ENCODE assay signal across 11 cellular contexts in the genomic region with DNA sequence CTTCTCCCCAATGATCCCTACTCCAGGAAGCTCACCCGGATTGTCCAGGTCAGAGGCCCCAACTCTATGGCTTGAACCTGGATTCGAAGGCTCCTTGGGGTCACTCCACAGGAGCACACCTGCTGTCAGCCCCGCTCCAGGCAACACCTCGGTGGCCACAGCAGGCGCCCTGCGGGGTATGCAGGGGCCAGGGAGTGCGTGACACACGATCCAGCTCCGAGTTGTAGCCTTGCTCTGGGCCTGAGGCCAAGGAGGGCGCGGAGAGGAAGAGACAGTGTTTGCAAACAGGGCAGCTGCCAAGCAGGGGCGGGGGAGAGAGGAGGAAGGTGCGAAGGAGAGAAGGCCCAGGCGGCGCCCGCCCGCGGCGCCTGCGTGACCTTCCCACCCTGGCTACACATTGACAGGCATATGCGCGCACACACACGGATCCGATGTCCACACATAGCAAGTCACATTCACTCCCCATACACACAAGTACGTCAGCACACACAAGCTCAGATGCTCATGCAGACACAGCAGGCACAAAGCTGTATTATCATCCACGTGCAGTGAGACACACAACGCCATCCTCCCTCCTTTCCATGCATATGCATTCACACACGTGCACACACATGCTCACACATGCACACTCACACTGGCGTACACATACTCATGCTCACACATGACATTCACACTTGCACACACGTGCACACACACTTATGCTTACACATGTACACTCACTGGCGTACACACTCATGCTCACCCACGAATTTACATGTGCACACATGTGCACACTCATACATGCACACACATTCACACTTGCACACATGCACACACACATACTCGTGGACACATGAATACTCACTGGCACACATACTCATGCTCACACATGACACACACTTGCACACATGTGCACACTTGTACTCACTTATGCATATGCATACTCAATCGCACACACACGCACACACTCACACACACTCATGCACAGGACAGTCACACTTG. TPM values are rescaled to one million over a fixed set of nuclear protein-coding genes. Genes with fewer than 3 reads are reported as not detected.
DNase-seq lines count a peak whose midpoint lies in the region; ATAC-seq and TF ChIP-seq lines count a peak whose summit lies in the region.
"Had no signal": no experiment of that assay in that cellular context is flagged by ENCODE, and none has a peak within 500 bp of the region (broad histone marks: within the 10 kb centered on the region; RNA-seq: fewer than 3 reads in every experiment).

No MANE protein-coding gene starts in this region.

- TF ChIP-seq POLR2A in IMR-90 (IDR thresholded peaks at IDR 0.05; ENCODE audit: low read depth, low read length) (no peak), thyroid gland (IDR thresholded peaks at IDR 0.05) (no peak), sigmoid colon (IDR thresholded peaks at IDR 0.05) (no peak)

- dilution Hi-C loops in IMR-90 (cut with HindIII; ENCODE audit: low sequenced_read_pairs, unreplicated experiment), result no loop called here

- peak overlapping the region; percentile 80 for H2AK9ac ChIP-seq in IMR-90 (replicated peaks; ENCODE audit: low read depth, low read length, poor library complexity)

- CTCF ChIA-PET in A673 (lab: Charles Lee) (interaction anchor here (0.5 kb wide), 1 partner anchor 105 kb away, joined by 14 read pairs; no protein-coding TSS in a partner anchor), IMR-90 (lab: Yijun Ruan, JAX) (interaction anchor here (0.6 to 1.2 kb wide), 2 partner anchors 23 to 44 kb away, joined by 3 read pairs; no protein-coding TSS in a partner anchor), GM10248 (lab: Yijun Ruan, JAX) (interaction anchor here (0.6 to 2.2 kb wide), 4 partner anchors 9 to 105 kb away, joined by 3 to 7 read pairs (median 4); no protein-coding TSS in a partner anchor)

- peak overlapping the region; percentile 35; the same call in 1 of the 2 replicates for H2AK5ac ChIP-seq in IMR-90 (ENCODE audit: low read depth, low read length)

- H3K4me2 ChIP-seq in IMR-90 (ENCODE audit: low read depth, low read length), result peak overlapping the region; percentile 13; the same call in 1 of the 2 replicates

- POLR2A ChIA-PET in A673 (lab: Charles Lee; ENCODE audit: low non-redundant PET) (no interaction called here), IMR-90 (lab: Charles Lee; ENCODE audit: unreplicated experiment) (interaction anchor here (0.6 kb wide), 1 partner anchor 57 kb away, joined by 5 read pairs; no protein-coding TSS in a partner anchor), GM10248 (lab: Yijun Ruan, JAX) (interaction anchor here (0.5 kb wide), 1 partner anchor 98 kb away, joined by 8 read pairs; a partner anchor contains a TSS)

- H2AFZ ChIP-seq in IMR-90 (replicated peaks; ENCODE audit: low read length, poor library complexity), result peak overlapping the region; percentile 77

- no peaks in the 10 kb centered on the region for H3K4me1 ChIP-seq in A673 (ENCODE audit: insufficient read depth, low read length, poor library complexity, severe bottlenecking)
- peaks cover 5% of the 10 kb centered on the region for H3K4me1 ChIP-seq in IMR-90 (ENCODE audit: control insufficient read depth, insufficient read depth, low read length)
- peaks cover 33% of the 10 kb centered on the region for H3K4me1 ChIP-seq in SJCRH30
- peaks cover 0 to 6% of the 10 kb centered on the region in 2 donors for H3K4me1 ChIP-seq in thyroid gland
- peaks cover 0 to 15% (median 12%) of the 10 kb centered on the region in 4 donors for H3K4me1 ChIP-seq in sigmoid colon

- TF ChIP-seq EP300 in sigmoid colon (IDR thresholded peaks at IDR 0.05), result no peak

- intact Hi-C loops in A673 (cut with micrococcal nuclease; ENCODE audit: unreplicated experiment) (no loop called here), IMR-90 (cut with micrococcal nuclease) (no loop called here), left cardiac atrium (cut with DNase I) (no loop called here), thyroid gland (cut with DNase I) (no loop called here), sigmoid colon (cut with DNase I) (no loop called here)

- 0 out of 2 replicates have a peak overlapping the region, but pooled peaks have one; percentile 6 for H3K14ac ChIP-seq in IMR-90 (replicated peaks; ENCODE audit: low read depth, low read length)

- H2BK120ac ChIP-seq in IMR-90 (ENCODE audit: low read depth, low read length), result no peak overlapping the region

- H3K4me3 Mint-ChIP-seq in mesothelial cell of epicardium, result no peak overlapping the region
- H3K4me3 Mint-ChIP-seq: CD4-positive, CD25-positive, alpha-beta regulatory T cell had no signal

- TF ChIP-seq RAD21 in IMR-90 (IDR thresholded peaks at IDR 0.05; ENCODE audit: low read length), result 0 out of 2 replicates have a peak, but pooled peaks have one; percentile 4

- H4K20me1 ChIP-seq in IMR-90 (ENCODE audit: insufficient read depth, low read length), result no peaks in the 10 kb centered on the region

- H3K36me3 Mint-ChIP-seq in mesothelial cell of epicardium, result no peaks in the 10 kb centered on the region
- H3K36me3 Mint-ChIP-seq: CD4-positive, CD25-positive, alpha-beta regulatory T cell had no signal

- H3K56ac ChIP-seq in IMR-90 (ENCODE audit: extremely low read depth, insufficient read depth, low read length), result no peak overlapping the region

- peak; percentile 21 for DNase-seq in A673 (ENCODE audit: low spot score)
- DNase-seq in IMR-90, result peak; percentile 87
- peak; percentile 95 to 97 for DNase-seq in SJCRH30
- DNase-seq in left cardiac atrium, result peak; percentile 89
- peak; percentile 21 to 41 for DNase-seq in thyroid gland
- DNase-seq in mesothelial cell of epicardium (ENCODE audit: low spot score in 2 of 2, unreplicated experiment in 2 of 2), result no peak
- DNase-seq in GM10248 (ENCODE audit: extremely low spot score), result no peak
- DNase-seq in sigmoid colon, result no peak
- DNase-seq: CD4-positive, CD25-positive, alpha-beta regulatory T cell had no signal

- no peak overlapping the region for H3K27ac ChIP-seq in A673 (ENCODE audit: low read depth, low read length, poor library complexity, severe bottlenecking)
- H3K27ac ChIP-seq in IMR-90 (ENCODE audit: insufficient read depth, low read length), result no peak overlapping the region
- peak overlapping the region; percentile 63 for H3K27ac ChIP-seq in SJCRH30
- H3K27ac ChIP-seq in thyroid gland, result no peak overlapping the region
- no peak overlapping the region for H3K27ac ChIP-seq in sigmoid colon
- H3K27ac ChIP-seq: SJSA1 had no signal

- H2BK15ac ChIP-seq in IMR-90 (ENCODE audit: low read depth, low read length), result no peak overlapping the region

- H3K27me3 Mint-ChIP-seq in mesothelial cell of epicardium (ENCODE audit: low read depth), result peaks cover 8% of the 10 kb centered on the region
- H3K27me3 Mint-ChIP-seq: CD4-positive, CD25-positive, alpha-beta regulatory T cell had no signal

- no peaks in the 10 kb centered on the region for H3K9me3 Mint-ChIP-seq in mesothelial cell of epicardium
- H3K9me3 Mint-ChIP-seq: CD4-positive, CD25-positive, alpha-beta regulatory T cell had no signal

- no peak overlapping the region for H3K9ac ChIP-seq in IMR-90 (ENCODE audit: low read depth, low read length)

- H3K27me3 ChIP-seq in A673 (replicated peaks; ENCODE audit: insufficient read depth, low read depth, low read length, poor library complexity) (no peaks in the 10 kb centered on the region), IMR-90 (ENCODE audit: control insufficient read depth, insufficient read depth, low read length) (no peaks in the 10 kb centered on the region), SJCRH30 (no peaks in the 10 kb centered on the region), thyroid gland (no peaks in the 10 kb centered on the region), sigmoid colon (peaks cover 0 to 28% (median 8%) of the 10 kb centered on the region in 3 donors)

- H3K4me3 ChIP-seq in A673 (ENCODE audit: low read depth, low read length, poor library complexity, severe bottlenecking) (no peak overlapping the region), IMR-90 (ENCODE audit: insufficient read depth, low read depth, low read length) (no peak overlapping the region), SJCRH30 (no peak overlapping the region; the same call in 1 of the 2 replicates), thyroid gland (replicated peaks in 1 of 3) (no peak overlapping the region), sigmoid colon (no peak overlapping the region)
- H3K4me3 ChIP-seq: SJSA1 had no signal

- TF ChIP-seq CTCF in A673 (conservative IDR thresholded peaks at IDR 0.05; ENCODE audit: low read depth, low read length) (no peak), IMR-90 (conservative IDR thresholded peaks at IDR 0.05; ENCODE audit: low read depth, low read length) (no peak), thyroid gland (IDR thresholded peaks at IDR 0.05) (no peak), mesothelial cell of epicardium (IDR thresholded peaks at IDR 0.05; ENCODE audit: unreplicated experiment) (no peak), GM10248 (IDR thresholded peaks at IDR 0.05; ENCODE audit: control extremely low read depth, extremely low read depth, low read depth, missing control alignments) (no peak), sigmoid colon (IDR thresholded peaks at IDR 0.05) (no peak)

- no peak overlapping the region for H2BK20ac ChIP-seq in IMR-90 (ENCODE audit: low read depth, low read length)

- no peaks in the 10 kb centered on the region for H3K9me3 ChIP-seq in A673 (ENCODE audit: low read depth, low read length, poor library complexity, severe bottlenecking)
- no peaks in the 10 kb centered on the region for H3K9me3 ChIP-seq in IMR-90 (ENCODE audit: control insufficient read depth, insufficient read depth, low read length)
- no peaks in the 10 kb centered on the region for H3K9me3 ChIP-seq in SJCRH30 (replicated peaks)
- H3K9me3 ChIP-seq in thyroid gland, result no peaks in the 10 kb centered on the region
- H3K9me3 ChIP-seq in sigmoid colon, result no peaks in the 10 kb centered on the region
- H3K9me3 ChIP-seq: SJSA1 had no signal

- H3K4me1 Mint-ChIP-seq in mesothelial cell of epicardium, result peaks cover 5% of the 10 kb centered on the region
- H3K4me1 Mint-ChIP-seq: CD4-positive, CD25-positive, alpha-beta regulatory T cell had no signal

- H4K5ac ChIP-seq in IMR-90 (ENCODE audit: low read depth, low read length), result no peak overlapping the region

- in situ Hi-C loops in IMR-90 (cut with MboI; ENCODE audit: low sequenced_read_pairs), result no loop called here

- WGBS in IMR-90 (ENCODE audit: extremely low coverage in 2 of 2, insufficient read length in 1 of 2), 2 experiments, result 43% methylated on average over 17 of the region's 35 CpGs; no CpG with 5 or more reads in 1 of the 2 experiments
- WGBS in thyroid gland, 2 donors, result 37 to 38% methylated on average over 29 to 31 of the region's 35 CpGs
- WGBS in sigmoid colon, 2 donors, result 19 to 35% methylated on average over 35 of the region's 35 CpGs

- no peak overlapping the region for H3K18ac ChIP-seq in IMR-90 (ENCODE audit: low read depth, low read length)

- H3K27ac Mint-ChIP-seq in mesothelial cell of epicardium, result no peak overlapping the region
- H3K27ac Mint-ChIP-seq: CD4-positive, CD25-positive, alpha-beta regulatory T cell had no signal

- H3K9me1 ChIP-seq in IMR-90 (ENCODE audit: insufficient read depth, low read length), result peaks cover 14% of the 10 kb centered on the region

- no peak overlapping the region for H4K91ac ChIP-seq in IMR-90 (ENCODE audit: insufficient read depth, low read depth, low read length)

- H3K36me3 ChIP-seq in A673 (ENCODE audit: insufficient read depth, low read length, poor library complexity, severe bottlenecking), result no peaks in the 10 kb centered on the region
- H3K36me3 ChIP-seq in IMR-90 (ENCODE audit: control insufficient read depth, insufficient read depth, low read length), result no peaks in the 10 kb centered on the region
- H3K36me3 ChIP-seq in SJCRH30, result no peaks in the 10 kb centered on the region
- no peaks in the 10 kb centered on the region for H3K36me3 ChIP-seq in thyroid gland
- H3K36me3 ChIP-seq in sigmoid colon, result no peaks in the 10 kb centered on the region
- H3K36me3 ChIP-seq: SJSA1 had no signal

- no peak overlapping the region for H2BK5ac ChIP-seq in IMR-90 (ENCODE audit: low read depth, low read length, poor library complexity, severe bottlenecking)

- BruUV-seq in A673 (replicated peaks; lab: Mats Ljungman, UMichigan) (no TSS peak), IMR-90 (replicated peaks; lab: Mats Ljungman, UMichigan) (no TSS peak)

- peak overlapping the region; percentile 2 for H3K23ac ChIP-seq in IMR-90 (ENCODE audit: low read depth, low read length)

- peak overlapping the region in 1 of 2 experiments; percentile 11; a peak in 1 of 4 replicates for H4K8ac ChIP-seq in IMR-90 (ENCODE audit: low read depth in 2 of 2, low read length in 2 of 2)

- no peak overlapping the region for H3K4ac ChIP-seq in IMR-90 (ENCODE audit: low read depth, low read length)

- 0 out of 4 replicates have a peak, but pooled peaks cover 0 to 4% of the 10 kb centered on the region in 2 experiments for H3K79me1 ChIP-seq in IMR-90 (ENCODE audit: low read depth in 1 of 2, low read length in 2 of 2)

- ATAC-seq in IMR-90 (ENCODE audit: low read depth), result peak; percentile 80
- ATAC-seq in left cardiac atrium, result peak; percentile 76 to 89

RNA-seq across cellular contexts. Expression of a gene that starts 10.4 kb away (rescaled TPM):
- total RNA-seq in A673 (2021) (not detected in 2 replicates), IMR-90 (2012; rRNA removed) (not detected in 2 replicates), left cardiac atrium (100 to 1,000 TPM; 151 to 181 TPM), thyroid gland (not detected), mesothelial cell of epicardium (0.33 to 0.97 TPM (median 0.56 TPM) in 3 replicates), sigmoid colon (not detected)
- polyA plus RNA-seq in IMR-90 (2012; rRNA removed) (0.30 and 0.48 TPM in 2 replicates), sigmoid colon (not detected)
- polyA plus RNA-seq in IMR-90 (2012; cell fraction: cytosol; rRNA removed), result 0.47 TPM in 1 of 2 replicates, not detected in the other
- polyA plus RNA-seq in IMR-90 (2012; cell fraction: nucleus; rRNA removed; ENCODE audit: low replicate concordance), result 3.7 and 5.3 TPM in 2 replicates
- 6.8 and 6.9 TPM in 2 replicates for total RNA-seq in SJCRH30 (2014; rRNA removed; shearing (Covaris generic))
- total RNA-seq: CD4-positive, CD25-positive, alpha-beta regulatory T cell; SJSA1; temporal lobe had no signal
- polyA plus RNA-seq: CD4-positive, CD25-positive, alpha-beta regulatory T cell had no signal

RNA-seq across cellular contexts. Expression of a gene that starts 18.8 kb away (rescaled TPM):
- total RNA-seq in A673 (2021), result not detected in 2 replicates
- total RNA-seq in IMR-90 (2012; rRNA removed), result 0.18 TPM in 1 of 2 replicates, not detected in the other
- polyA plus RNA-seq in IMR-90 (2012; rRNA removed), result 0.05 and 0.16 TPM in 2 replicates
- polyA plus RNA-seq in IMR-90 (2012; cell fraction: cytosol; rRNA removed), result 0.08 TPM in 1 of 2 replicates, not detected in the other
- polyA plus RNA-seq in IMR-90 (2012; cell fraction: nucleus; rRNA removed; ENCODE audit: low replicate concordance), result 0.15 and 0.35 TPM in 2 replicates
- total RNA-seq in SJCRH30 (2014; rRNA removed; shearing (Covaris generic)), result 0.30 and 0.87 TPM in 2 replicates
- total RNA-seq in left cardiac atrium, result 10 to 100 TPM; 55.3 to 62.7 TPM
- 10 to 100 TPM in 1 of 4 donors, under 1 TPM in 1, not detected in 2; 0.94 to 14.8 TPM for total RNA-seq in thyroid gland
- total RNA-seq in mesothelial cell of epicardium, result 0.25 TPM in 1 of 3 replicates, not detected in the others
- under 1 TPM in 1 of 4 donors, not detected in 3; 0.36 TPM for total RNA-seq in sigmoid colon
- under 1 TPM in 1 of 3 donors, not detected in 2; 0.23 TPM for polyA plus RNA-seq in sigmoid colon
- total RNA-seq: CD4-positive, CD25-positive, alpha-beta regulatory T cell; temporal lobe had no signal
- polyA plus RNA-seq: CD4-positive, CD25-positive, alpha-beta regulatory T cell had no signal

RNA-seq across cellular contexts. Expression of a gene that starts 38.3 kb away (rescaled TPM):
- total RNA-seq in A673 (2021) (1.4 and 2.2 TPM in 2 replicates), IMR-90 (2012; rRNA removed) (1.4 and 1.7 TPM in 2 replicates), left cardiac atrium (1 to 10 TPM; 5.7 to 6.7 TPM), thyroid gland (1 to 10 TPM; 1.7 to 2.9 (median 2.2) TPM), mesothelial cell of epicardium (7.0 to 8.5 TPM (median 7.8 TPM) in 3 replicates), sigmoid colon (10 to 100 TPM in 3 of 4 donors, 1 to 10 TPM in 1; 9.9 to 66.7 (median 19.2) TPM)
- polyA plus RNA-seq in IMR-90 (2012; rRNA removed) (14.1 and 19.1 TPM in 2 replicates), sigmoid colon (1 to 10 TPM in 2 of 3 donors, not detected in 1; 1.2 to 3.8 TPM)
- 10.9 and 19.1 TPM in 2 replicates for polyA plus RNA-seq in IMR-90 (2012; cell fraction: cytosol; rRNA removed)
- polyA plus RNA-seq in IMR-90 (2012; cell fraction: nucleus; rRNA removed; ENCODE audit: low replicate concordance), result 44.4 and 80.8 TPM in 2 replicates
- 3.1 and 3.8 TPM in 2 replicates for total RNA-seq in SJCRH30 (2014; rRNA removed; shearing (Covaris generic))
- total RNA-seq: SJSA1 had no signal
- polyA plus RNA-seq: CD4-positive, CD25-positive, alpha-beta regulatory T cell had no signal

RNA-seq across cellular contexts. Expression of a gene that starts 41.5 kb away (rescaled TPM):
- total RNA-seq in A673 (2021), result 55.1 and 66.0 TPM in 2 replicates
- total RNA-seq in IMR-90 (2012; rRNA removed), result 4.3 and 7.2 TPM in 2 replicates
- 40.9 and 41.2 TPM in 2 replicates for polyA plus RNA-seq in IMR-90 (2012; rRNA removed)
- 42.0 and 62.9 TPM in 2 replicates for polyA plus RNA-seq in IMR-90 (2012; cell fraction: cytosol; rRNA removed)
- 65.5 and 111 TPM in 2 replicates for polyA plus RNA-seq in IMR-90 (2012; cell fraction: nucleus; rRNA removed; ENCODE audit: low replicate concordance)
- total RNA-seq in SJCRH30 (2014; rRNA removed; shearing (Covaris generic)), result 22.1 and 25.9 TPM in 2 replicates
- total RNA-seq in left cardiac atrium, result 10 to 100 TPM in 1 of 2 donors, 1 to 10 TPM in 1; 9.2 to 13.7 TPM
- total RNA-seq in thyroid gland, result 10 to 100 TPM in 2 of 4 donors, 1 to 10 TPM in 2; 5.1 to 28.3 (median 12.2) TPM
- 52.6 to 54.4 TPM (median 53.1 TPM) in 3 replicates for total RNA-seq in mesothelial cell of epicardium
- total RNA-seq in sigmoid colon, result 10 to 100 TPM in 1 of 4 donors, 1 to 10 TPM in 3; 6.4 to 10.5 (median 8.4) TPM
- 10 to 100 TPM in 1 of 3 donors, 1 to 10 TPM in 2; 1.4 to 13.7 (median 2.4) TPM for polyA plus RNA-seq in sigmoid colon

RNA-seq across cellular contexts. Expression of a gene that starts 50.1 kb away (rescaled TPM):
- total RNA-seq in A673 (2021), result 11.9 and 16.7 TPM in 2 replicates
- 0.18 and 0.28 TPM in 2 replicates for total RNA-seq in IMR-90 (2012; rRNA removed)
- 1.9 and 2.6 TPM in 2 replicates for polyA plus RNA-seq in IMR-90 (2012; rRNA removed)
- polyA plus RNA-seq in IMR-90 (2012; cell fraction: cytosol; rRNA removed), result 2.0 and 4.3 TPM in 2 replicates
- polyA plus RNA-seq in IMR-90 (2012; cell fraction: nucleus; rRNA removed; ENCODE audit: low replicate concordance), result 4.7 and 12.2 TPM in 2 replicates
- total RNA-seq in SJCRH30 (2014; rRNA removed; shearing (Covaris generic)), result 2.9 and 3.6 TPM in 2 replicates
- 1 to 10 TPM; 5.3 to 9.0 TPM for total RNA-seq in left cardiac atrium
- 10 to 100 TPM in 2 of 4 donors, 1 to 10 TPM in 2; 2.1 to 12.0 (median 6.5) TPM for total RNA-seq in thyroid gland
- total RNA-seq in mesothelial cell of epicardium, result 19.0 to 23.1 TPM (median 22.0 TPM) in 3 replicates
- 10 to 100 TPM in 1 of 4 donors, 1 to 10 TPM in 3; 1.4 to 15.0 (median 3.7) TPM for total RNA-seq in sigmoid colon
- 10 to 100 TPM in 1 of 3 donors, 1 to 10 TPM in 2; 1.8 to 10.1 (median 2.5) TPM for polyA plus RNA-seq in sigmoid colon

Comparison
In these comparisons a context has a peak if more than half of its experiments do, and no peak if none do; other contexts are left out.
1. DNase-seq: peak in A673 (single experiment), IMR-90 (single experiment), SJCRH30 (2 of 2), left cardiac atrium (single experiment) and thyroid gland (2 of 2); none in mesothelial cell of epicardium (0 of 2), GM10248 (single experiment) and sigmoid colon (single experiment).
2. RNA of a gene that starts 10.4 kb away (total RNA-seq): 151 to 181 TPM in left cardiac atrium; 6.8 to 6.9 TPM in SJCRH30, 0.33 to 0.97 TPM in mesothelial cell of epicardium, not detected in A673, not detected in IMR-90, not detected in thyroid gland and not detected in sigmoid colon; every median in the first group is over 10 times any median in the second.